ENCODE assay signal across 23 cellular contexts in genomic region chr6:131112252-131112651, GRCh38.
"Had no signal": no experiment of that assay in that cellular context is flagged by ENCODE, and none has a peak within 500 bp of the region (broad histone marks: within the 10 kb centered on the region; RNA-seq: fewer than 3 reads in every experiment).

No MANE protein-coding gene starts in this region.

- DNase-seq: activated CD4-positive, alpha-beta memory T cell treated with anti-CD3 and anti-CD28 coated beads, Interleukin-2, amount 10 ng/mL, durations not matched to agents 7 days and 5 days; activated CD4-positive, alpha-beta T cell treated with anti-CD3 and anti-CD28 coated beads for 36 hours; activated CD4-positive, alpha-beta T cell treated with anti-CD3 and anti-CD28 coated beads, Interleukin-2, amount 50 U/mL, for 1 hour; activated naive CD4-positive, alpha-beta T cell treated with anti-CD3 and anti-CD28 coated beads, Interleukin-2, amount 50 U/mL, for 16 hours; activated naive CD8-positive, alpha-beta T cell treated with anti-CD3 and anti-CD28 coated beads, Interleukin-2, amount 10 ng/mL, durations not matched to agents 7 days and 5 days; activated T-cell treated with anti-CD3 and anti-CD28 coated beads for 4 hours; adrenal gland; anterior cingulate cortex; cerebellar nuclear complex; Karpas-422; NCI-H146; NCI-H187 treated with DMSO at 0.1 percent for 48 hours; NCI-H2081 treated with DMSO at 0.1 percent for 48 hours; NCI-H2171; NCI-H2227 treated with DMSO at 0.1 percent for 48 hours; NCI-H446 treated with DMSO at 0.1 percent for 48 hours; NCI-H748 treated with DMSO at 0.1 percent for 48 hours; RPMI8226; T-cell had no signal

- H3K27ac ChIP-seq: adrenal gland, SK-N-MC, VCaP had no signal

- H3K36me3 ChIP-seq: adrenal gland had no signal

- H3K4me1 Mint-ChIP-seq: activated CD4-positive, alpha-beta memory T cell treated with anti-CD3 and anti-CD28 coated beads, Interleukin-2, amount 10 ng/mL, durations not matched to agents 7 days and 5 days; activated CD4-positive, alpha-beta T cell treated with anti-CD3 and anti-CD28 coated beads for 36 hours had no signal

- H3K36me3 Mint-ChIP-seq: activated naive CD8-positive, alpha-beta T cell treated with anti-CD3 and anti-CD28 coated beads, Interleukin-2, amount 10 ng/mL, durations not matched to agents 7 days and 5 days; T-cell had no signal

- H3K4me1 ChIP-seq: adrenal gland had no signal

- H3K4me3 Mint-ChIP-seq: activated CD4-positive, alpha-beta memory T cell treated with anti-CD3 and anti-CD28 coated beads, Interleukin-2, amount 10 ng/mL, durations not matched to agents 7 days and 5 days; activated CD4-positive, alpha-beta T cell treated with anti-CD3 and anti-CD28 coated beads for 36 hours; activated naive CD8-positive, alpha-beta T cell treated with anti-CD3 and anti-CD28 coated beads, Interleukin-2, amount 10 ng/mL, durations not matched to agents 7 days and 5 days; T-cell had no signal

- H3K27ac Mint-ChIP-seq: activated CD4-positive, alpha-beta memory T cell treated with anti-CD3 and anti-CD28 coated beads, Interleukin-2, amount 10 ng/mL, durations not matched to agents 7 days and 5 days; activated CD4-positive, alpha-beta T cell treated with anti-CD3 and anti-CD28 coated beads for 36 hours; activated naive CD8-positive, alpha-beta T cell treated with anti-CD3 and anti-CD28 coated beads, Interleukin-2, amount 10 ng/mL, durations not matched to agents 7 days and 5 days; T-cell had no signal

- H3K9me3 ChIP-seq: adrenal gland had no signal

- H3K9me3 Mint-ChIP-seq: activated CD4-positive, alpha-beta memory T cell treated with anti-CD3 and anti-CD28 coated beads, Interleukin-2, amount 10 ng/mL, durations not matched to agents 7 days and 5 days; activated naive CD8-positive, alpha-beta T cell treated with anti-CD3 and anti-CD28 coated beads, Interleukin-2, amount 10 ng/mL, durations not matched to agents 7 days and 5 days; T-cell had no signal

- H3K4me3 ChIP-seq: adrenal gland, SK-N-MC had no signal

- ATAC-seq: activated CD4-positive, alpha-beta T cell treated with anti-CD3 and anti-CD28 coated beads for 36 hours; Panc1; Right ventricle myocardium inferior; T-cell had no signal

- H3K27me3 Mint-ChIP-seq: activated CD4-positive, alpha-beta T cell treated with anti-CD3 and anti-CD28 coated beads for 36 hours had no signal

- H3K27me3 ChIP-seq: adrenal gland had no signal
